In the genomic region with DNA sequence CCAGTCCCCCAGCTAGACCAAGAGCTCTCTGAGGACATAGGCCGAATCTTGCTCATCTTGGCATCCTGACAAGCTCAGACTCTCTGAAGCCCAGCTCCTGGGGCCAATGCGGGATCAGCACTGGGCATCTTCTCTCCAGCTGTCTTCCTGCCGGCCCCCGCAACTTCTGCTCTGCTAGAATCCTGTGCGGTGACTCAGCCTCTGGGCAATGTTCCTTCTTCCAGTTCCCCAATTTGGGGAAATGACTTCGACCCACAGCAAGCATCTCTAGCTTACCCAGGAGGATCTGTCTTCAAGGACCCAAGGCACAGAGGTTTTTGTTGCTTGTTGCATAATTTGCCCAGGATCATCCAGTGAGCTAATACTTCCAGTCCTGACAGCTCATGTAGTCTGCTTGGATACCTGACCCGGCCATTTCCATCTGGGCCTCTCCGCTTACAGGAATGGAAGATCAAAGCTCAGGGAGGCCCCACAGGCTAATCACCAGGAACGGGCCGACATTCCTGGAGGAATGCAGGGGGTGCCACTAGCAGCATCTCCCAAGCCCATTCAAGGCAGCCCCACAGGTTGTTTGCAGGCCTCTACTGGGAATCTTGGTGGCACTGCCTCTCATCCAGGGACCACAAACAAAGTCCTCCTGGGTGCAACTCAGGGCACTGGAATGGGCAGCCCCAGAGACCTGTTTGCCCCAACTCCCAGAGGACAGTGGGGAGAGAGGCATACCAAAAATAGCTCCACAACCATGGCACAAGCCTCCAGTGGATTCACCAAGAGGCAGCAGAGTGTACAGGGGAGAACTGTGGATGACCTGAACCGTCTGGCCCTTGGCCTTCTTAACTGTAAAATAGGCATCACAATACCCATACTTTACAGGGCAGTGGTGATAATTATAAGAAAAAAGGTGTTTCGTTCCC, we compare ENCODE assay signal across 10 cellular contexts.
A peak's percentile ranks its signal among the peaks of the same experiment; 100 is the strongest.
DNase-seq lines count a peak whose midpoint lies in the region; ATAC-seq lines count a peak whose summit lies in the region.
"Had no signal": no experiment of that assay in that cellular context is flagged by ENCODE, and none has a peak within 500 bp of the region (broad histone marks: within the 10 kb centered on the region; RNA-seq: fewer than 3 reads in every experiment).

No MANE protein-coding gene starts in this region.

- peaks cover 32% of the 10 kb centered on the region for H3K4me1 Mint-ChIP-seq in dendritic cell treated with granulocyte-macrophage colony-stimulating factor and Interleukin-4, amounts not matched to agents 40 ng/mL and 50 ng/mL, for 4 days (ENCODE audit: low read depth)
- H3K4me1 Mint-ChIP-seq: activated CD4-positive, alpha-beta T cell treated with anti-CD3 and anti-CD28 coated beads, Interleukin-2, amount 10 ng/mL, durations not matched to agents 7 days and 5 days had no signal

- H3K27me3 ChIP-seq in ACC112 (ENCODE audit: insufficient read depth, low read length): no peaks in the 10 kb centered on the region
- no peaks in the 10 kb centered on the region for H3K27me3 ChIP-seq in muscle layer of colon (ENCODE audit: control insufficient read depth in 1 of 2, insufficient read depth in 2 of 2, low read length in 2 of 2)

- H3K9me3 Mint-ChIP-seq in dendritic cell treated with granulocyte-macrophage colony-stimulating factor and Interleukin-4, amounts not matched to agents 40 ng/mL and 50 ng/mL, for 4 days: no peaks in the 10 kb centered on the region
- H3K9me3 Mint-ChIP-seq: activated CD4-positive, alpha-beta T cell treated with anti-CD3 and anti-CD28 coated beads, Interleukin-2, amount 10 ng/mL, durations not matched to agents 7 days and 5 days had no signal

- no peaks in the 10 kb centered on the region for H3K36me3 Mint-ChIP-seq in dendritic cell treated with granulocyte-macrophage colony-stimulating factor and Interleukin-4, amounts not matched to agents 40 ng/mL and 50 ng/mL, for 4 days (ENCODE audit: low read depth)
- H3K36me3 Mint-ChIP-seq: CD4-positive, CD25-positive, alpha-beta regulatory T cell had no signal

- H3K4me3 Mint-ChIP-seq in dendritic cell treated with granulocyte-macrophage colony-stimulating factor and Interleukin-4, amounts not matched to agents 40 ng/mL and 50 ng/mL, for 4 days: no peak overlapping the region
- H3K4me3 Mint-ChIP-seq: activated CD4-positive, alpha-beta T cell treated with anti-CD3 and anti-CD28 coated beads, Interleukin-2, amount 10 ng/mL, durations not matched to agents 7 days and 5 days had no signal

- H3K4me3 ChIP-seq in ACC112 (ENCODE audit: low read depth, low read length) (no peak overlapping the region), muscle layer of colon (ENCODE audit: low read depth in 1 of 2, low read length in 2 of 2) (no peak overlapping the region)

- peak overlapping the region; percentile 74 for H3K27ac ChIP-seq in ACC112 (ENCODE audit: low read depth, low read length)
- peak overlapping the region; percentile 69 for H3K27ac ChIP-seq in muscle layer of colon (ENCODE audit: low read depth, low read length)

- H3K36me3 ChIP-seq in ACC112 (ENCODE audit: insufficient read depth, low read length): no peaks in the 10 kb centered on the region
- H3K36me3 ChIP-seq in muscle layer of colon (ENCODE audit: insufficient read depth, low read length): peaks cover 37% of the 10 kb centered on the region

- peaks cover 11% of the 10 kb centered on the region for H3K27me3 Mint-ChIP-seq in dendritic cell treated with granulocyte-macrophage colony-stimulating factor and Interleukin-4, amounts not matched to agents 40 ng/mL and 50 ng/mL, for 4 days
- H3K27me3 Mint-ChIP-seq: activated CD4-positive, alpha-beta T cell treated with anti-CD3 and anti-CD28 coated beads, Interleukin-2, amount 10 ng/mL, durations not matched to agents 7 days and 5 days; CD4-positive, CD25-positive, alpha-beta regulatory T cell had no signal

- intact Hi-C loops in dendritic cell treated with granulocyte-macrophage colony-stimulating factor and Interleukin-4, amounts not matched to agents 40 ng/mL and 50 ng/mL, for 4 days (cut with micrococcal nuclease): no loop called here

- H3K9me3 ChIP-seq in muscle layer of colon (ENCODE audit: low read length): no peaks in the 10 kb centered on the region

- H3K79me2 ChIP-seq in ACC112 (ENCODE audit: control insufficient read depth, insufficient read depth, low read length, unreplicated experiment): peaks cover 30% of the 10 kb centered on the region

- DNase-seq in NOMO-1 treated with DMSO at 0.1 percent for 48 hours (lab: John Stamatoyannopoulos, UW; ENCODE audit: unreplicated experiment) (peak; percentile 93), cerebellar cortex (ENCODE audit: low spot score) (no peak)
- no peak for DNase-seq in stimulated activated CD4-positive, alpha-beta T cell treated with anti-CD3 and anti-CD28 coated beads, Interleukin-4, amount 100 ng/mL, for 1 hour
- DNase-seq: activated CD4-positive, alpha-beta T cell treated with anti-CD3 and anti-CD28 coated beads, Interleukin-2, amount 10 ng/mL, durations not matched to agents 7 days and 5 days; CD4-positive, CD25-positive, alpha-beta regulatory T cell had no signal

- H3K27ac Mint-ChIP-seq in dendritic cell treated with granulocyte-macrophage colony-stimulating factor and Interleukin-4, amounts not matched to agents 40 ng/mL and 50 ng/mL, for 4 days: peak overlapping the region; percentile 73
- H3K27ac Mint-ChIP-seq: activated CD4-positive, alpha-beta T cell treated with anti-CD3 and anti-CD28 coated beads, Interleukin-2, amount 10 ng/mL, durations not matched to agents 7 days and 5 days had no signal

- peaks cover 47% of the 10 kb centered on the region for H3K4me1 ChIP-seq in ACC112 (ENCODE audit: control insufficient read depth, insufficient read depth, low read length, unreplicated experiment)
- H3K4me1 ChIP-seq in muscle layer of colon (ENCODE audit: insufficient read depth, low read length): peaks cover 62% of the 10 kb centered on the region

- H3K9ac ChIP-seq in muscle layer of colon (ENCODE audit: low read length): no peak overlapping the region

- ATAC-seq in HG03457 (IDR thresholded peaks at IDR 0.05; ENCODE audit: unreplicated experiment) (no peak), GM19463 (IDR thresholded peaks at IDR 0.05; ENCODE audit: unreplicated experiment) (no peak)

- H2AFZ ChIP-seq in ACC112 (ENCODE audit: low read length, unreplicated experiment): no peak overlapping the region
